20 cellular contexts compared by ENCODE assay signal in genomic region chr10:74901867-74902439, GRCh38.
DNase-seq lines count a peak whose midpoint lies in the region; ATAC-seq, FAIRE-seq and TF ChIP-seq lines count a peak whose summit lies in the region.
"Had no signal": no experiment of that assay in that cellular context is flagged by ENCODE, and none has a peak within 500 bp of the region (broad histone marks: within the 10 kb centered on the region; RNA-seq: fewer than 3 reads in every experiment).

No MANE protein-coding gene starts in this region.

- H3K9me3 ChIP-seq in left ventricle myocardium inferior (replicated peaks) (peaks cover 4% of the 10 kb centered on the region), GM12878 (replicated peaks; ENCODE audit: control insufficient read depth, insufficient read depth, low read length) (no peaks in the 10 kb centered on the region; the same call in 1 of the 3 replicates), osteoblast (ENCODE audit: low read depth, low read length) (no peaks in the 10 kb centered on the region)
- H3K9me3 ChIP-seq: ovary, sigmoid colon, transverse colon had no signal

- H3K36me3 Mint-ChIP-seq in natural killer cell treated with Interleukin-12 subunit alpha and Interleukin-12 subunit beta and Interleukin-15 and Interleukin-18, amount 100 ng/mL, for 72 hours = no peaks in the 10 kb centered on the region

- H3K4me2 ChIP-seq in GM12878 (ENCODE audit: control insufficient read depth, insufficient read depth) (peak overlapping the region; percentile 75; the same call in 1 of the 2 replicates), osteoblast (ENCODE audit: insufficient read depth, low read length) (no peak overlapping the region)

- intact Hi-C loops in left ventricle myocardium inferior (cut with micrococcal nuclease) (no loop called here), cardiac septum (cut with DNase I) (no loop called here), GM12878 (cut with micrococcal nuclease; ENCODE audit: unreplicated experiment) (loop anchor here (5.0 kb wide), 1 partner anchor 90 kb away; no protein-coding TSS in a partner anchor)

- CTCF ChIA-PET in GM12878 (lab: Yijun Ruan, JAX) = interaction anchor here (0.8 to 1.9 kb wide), 9 partner anchors 11 to 196 kb away, joined by 3 to 12 read pairs (median 4); no protein-coding TSS in a partner anchor

- peaks cover 46 to 47% of the 10 kb centered on the region in 2 donors for H3K4me1 Mint-ChIP-seq in natural killer cell treated with Interleukin-12 subunit alpha and Interleukin-12 subunit beta and Interleukin-15 and Interleukin-18, amount 100 ng/mL, for 72 hours (ENCODE audit: low read depth in 2 of 2)

- H3K27me3 Mint-ChIP-seq in natural killer cell treated with Interleukin-12 subunit alpha and Interleukin-12 subunit beta and Interleukin-15 and Interleukin-18, amount 100 ng/mL, for 72 hours = no peaks in the 10 kb centered on the region

- no peak overlapping the region for H3K9ac ChIP-seq in GM12878 (ENCODE audit: control insufficient read depth, insufficient read depth, low read length)

- H3K27me3 ChIP-seq in left ventricle myocardium inferior (ENCODE audit: low read depth) (no peaks in the 10 kb centered on the region), GM12878 (replicated peaks in 1 of 2; ENCODE audit: control insufficient read depth in 2 of 2, insufficient read depth in 2 of 2, low read length in 1 of 2) (no peaks in the 10 kb centered on the region), osteoblast (ENCODE audit: insufficient read depth, low read length) (no peaks in the 10 kb centered on the region)
- H3K27me3 ChIP-seq: brain microvascular endothelial cell, foreskin keratinocyte, ovary, sigmoid colon, transverse colon had no signal

- SMC1A ChIA-PET in GM12878 (lab: Charles Lee; ENCODE audit: uncharacterized antibody, unreplicated experiment) = interaction anchor here (0.6 to 5.6 kb wide), 18 partner anchors 8 to 112 kb away, joined by 3 to 73 read pairs (median 4); partner anchors contain the start of gene KAT6B

- H3K27ac Mint-ChIP-seq in natural killer cell treated with Interleukin-12 subunit alpha and Interleukin-12 subunit beta and Interleukin-15 and Interleukin-18, amount 100 ng/mL, for 72 hours = peak overlapping the region; percentile 46 to 88

- WGBS in GM12878 (ENCODE audit: insufficient coverage, insufficient replicate concordance, low lambda C conversion rate, missing lambda C conversion rate) = 82% methylated on average over 6 of the region's 6 CpGs

- H3K4me1 ChIP-seq in left ventricle myocardium inferior (peaks cover 65% of the 10 kb centered on the region), GM12878 (ENCODE audit: control insufficient read depth, insufficient read depth, low read length) (peaks cover 51% of the 10 kb centered on the region), osteoblast (ENCODE audit: insufficient read depth, low read length) (peaks cover 8% of the 10 kb centered on the region)

- H3K4me3 ChIP-seq in left ventricle myocardium inferior (no peak overlapping the region), GM12878 (no peak overlapping the region), osteoblast (ENCODE audit: insufficient read depth, low read length) (no peak overlapping the region)
- H3K4me3 ChIP-seq: lung, ovary, sigmoid colon, transverse colon had no signal

- no peak for TF ChIP-seq RAD21 in GM12878 (IDR thresholded peaks at IDR 0.05; ENCODE audit: insufficient read depth, low read depth, low read length)

- no peak overlapping the region for H3K4me3 Mint-ChIP-seq in natural killer cell treated with Interleukin-12 subunit alpha and Interleukin-12 subunit beta and Interleukin-15 and Interleukin-18, amount 100 ng/mL, for 72 hours
- H3K4me3 Mint-ChIP-seq: activated T-cell treated with anti-CD3 and anti-CD28 coated beads, Interleukin-2, amount 50 U/mL, for 4 hours; CD8-positive, alpha-beta T cell had no signal

- peaks cover 53% of the 10 kb centered on the region for H3K79me2 ChIP-seq in GM12878 (ENCODE audit: control insufficient read depth, insufficient read depth, low read length)
- H3K79me2 ChIP-seq in osteoblast (ENCODE audit: insufficient read depth, low read length) = peaks cover 64% of the 10 kb centered on the region

- TF ChIP-seq POLR2A in GM12878 (IDR thresholded peaks at IDR 0.05; ENCODE audit: low read depth, low read length) = no peak

- no peak for TF ChIP-seq EP300 in GM12878 (IDR thresholded peaks at IDR 0.05; ENCODE audit: borderline replicate concordance in 1 of 2, control insufficient read depth in 1 of 2, low read depth in 2 of 2, low read length in 2 of 2)

- H3K36me3 ChIP-seq in left ventricle myocardium inferior (no peaks in the 10 kb centered on the region), GM12878 (ENCODE audit: control insufficient read depth in 2 of 2, insufficient read depth in 2 of 2, low read length in 1 of 2) (no peaks in the 10 kb centered on the region), osteoblast (ENCODE audit: insufficient read depth, low read length) (no peaks in the 10 kb centered on the region)
- H3K36me3 ChIP-seq: brain microvascular endothelial cell, ovary, sigmoid colon, transverse colon had no signal

- no peaks in the 10 kb centered on the region for H3K9me3 Mint-ChIP-seq in natural killer cell treated with Interleukin-12 subunit alpha and Interleukin-12 subunit beta and Interleukin-15 and Interleukin-18, amount 100 ng/mL, for 72 hours
- H3K9me3 Mint-ChIP-seq: activated T-cell treated with anti-CD3 and anti-CD28 coated beads, Interleukin-2, amount 50 U/mL, for 4 hours; CD8-positive, alpha-beta T cell had no signal

- TF ChIP-seq CTCF in left ventricle myocardium inferior (IDR thresholded peaks at IDR 0.05; ENCODE audit: borderline replicate concordance) (no peak), GM12878 (IDR thresholded peaks at IDR 0.05 in 2 of 3, conservative IDR thresholded peaks at IDR 0.05 in 1 of 3; ENCODE audit: control insufficient read depth in 2 of 3, extremely low read depth in 1 of 3, insufficient read depth in 1 of 3, low read depth in 3 of 3, low read length in 3 of 3) (no peak), osteoblast (IDR thresholded peaks at IDR 0.05; ENCODE audit: extremely low read depth, low read depth, low read length) (no peak)

- DNase-seq in left ventricle myocardium inferior = no peak
- no peak for DNase-seq in cardiac septum (ENCODE audit: low spot score)
- no peak for DNase-seq in GM12878 (ENCODE audit: low read depth, low spot score)
- DNase-seq in natural killer cell treated with Interleukin-12 subunit alpha and Interleukin-12 subunit beta and Interleukin-15 and Interleukin-18, amount 100 ng/mL, for 72 hours (ENCODE audit: low spot score) = no peak
- no peak for DNase-seq in substantia nigra (lab: John Stamatoyannopoulos, UW)
- no peak for DNase-seq in osteoblast (ENCODE audit: insufficient read length, low spot score, missing footprints)
- no peak for DNase-seq in SKM-1 treated with dmso at 0.1 percent for 144 hours (lab: John Stamatoyannopoulos, UW; ENCODE audit: unreplicated experiment)
- DNase-seq: activated T-cell treated with anti-CD3 and anti-CD28 coated beads, Interleukin-2, amount 50 U/mL, for 4 hours; brain microvascular endothelial cell; CD8-positive, alpha-beta T cell; foreskin keratinocyte; hippocampal formation; OCI-M1; ovary; SHP77; sigmoid colon; transverse colon had no signal

- POLR2A ChIA-PET in GM12878 (lab: Charles Lee) = interaction anchor here (0.5 to 5.9 kb wide), 10 partner anchors 11 to 82 kb away, joined by 3 to 47 read pairs (median 4); partner anchors contain the start of gene KAT6B

- H4K20me1 ChIP-seq in GM12878 (ENCODE audit: control insufficient read depth, insufficient read depth) (no peaks in the 10 kb centered on the region), osteoblast (ENCODE audit: insufficient read depth, low read length) (peaks cover 42% of the 10 kb centered on the region)

- H2AFZ ChIP-seq in GM12878 (ENCODE audit: control insufficient read depth, low read depth, low read length) = no peak overlapping the region
- H2AFZ ChIP-seq in osteoblast (ENCODE audit: low read length) = no peak overlapping the region

- H3K27ac ChIP-seq in left ventricle myocardium inferior (replicated peaks) (peak overlapping the region; percentile 7), GM12878 (ENCODE audit: control insufficient read depth, insufficient read depth) (peak overlapping the region; percentile 57), substantia nigra (ENCODE audit: low read depth, low read length, poor library complexity, severe bottlenecking) (no peak overlapping the region), osteoblast (ENCODE audit: low read depth, low read length) (no peak overlapping the region)
- H3K27ac ChIP-seq: brain microvascular endothelial cell, epithelial cell of prostate, foreskin keratinocyte, ovary, transverse colon had no signal

- RAD21 ChIA-PET in GM12878 (lab: Charles Lee; ENCODE audit: unreplicated experiment) = interaction anchor here (0.7 to 4.5 kb wide), 11 partner anchors 12 to 111 kb away, joined by 3 to 38 read pairs (median 5); no protein-coding TSS in a partner anchor

- no peak for FAIRE-seq in GM12878 (lab: Jason Lieb, UNC)
- FAIRE-seq: islet of Langerhans had no signal

- in situ Hi-C loops in GM12878 (cut with MboI) = no loop called here

- ATAC-seq in GM12878 = no peak
- no peak for ATAC-seq in natural killer cell treated with Interleukin-12 subunit alpha and Interleukin-12 subunit beta and Interleukin-15 and Interleukin-18, amount 100 ng/mL, for 72 hours
- ATAC-seq: CD8-positive, alpha-beta T cell; foreskin keratinocyte had no signal

- BruUV-seq in GM12878 (replicated peaks; lab: Mats Ljungman, UMichigan) = TSS peak; percentile 20

TF ChIP-seq in GM12878, 131 proteins besides CTCF, POLR2A, EP300 and RAD21 (continues in another document):
- no peak for TF ChIP-seq PAX5 (IDR thresholded peaks at IDR 0.05; ENCODE audit: borderline replicate concordance, low read depth, low read length)
- TF ChIP-seq, protein P1, sequence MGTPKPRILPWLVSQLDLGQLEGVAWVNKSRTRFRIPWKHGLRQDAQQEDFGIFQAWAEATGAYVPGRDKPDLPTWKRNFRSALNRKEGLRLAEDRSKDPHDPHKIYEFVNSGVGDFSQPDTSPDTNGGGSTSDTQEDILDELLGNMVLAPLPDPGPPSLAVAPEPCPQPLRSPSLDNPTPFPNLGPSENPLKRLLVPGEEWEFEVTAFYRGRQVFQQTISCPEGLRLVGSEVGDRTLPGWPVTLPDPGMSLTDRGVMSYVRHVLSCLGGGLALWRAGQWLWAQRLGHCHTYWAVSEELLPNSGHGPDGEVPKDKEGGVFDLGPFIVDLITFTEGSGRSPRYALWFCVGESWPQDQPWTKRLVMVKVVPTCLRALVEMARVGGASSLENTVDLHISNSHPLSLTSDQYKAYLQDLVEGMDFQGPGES (IDR thresholded peaks at IDR 0.05) = no peak

Comparison
In these comparisons a context has a peak if more than half of its experiments do, and no peak if none do; other contexts are left out.
1. H3K27ac ChIP-seq: peak in left ventricle myocardium inferior (single experiment) and GM12878 (single experiment); none in substantia nigra (single experiment) and osteoblast (single experiment).